ENCODE assay signal across 12 cellular contexts in the genomic region with DNA sequence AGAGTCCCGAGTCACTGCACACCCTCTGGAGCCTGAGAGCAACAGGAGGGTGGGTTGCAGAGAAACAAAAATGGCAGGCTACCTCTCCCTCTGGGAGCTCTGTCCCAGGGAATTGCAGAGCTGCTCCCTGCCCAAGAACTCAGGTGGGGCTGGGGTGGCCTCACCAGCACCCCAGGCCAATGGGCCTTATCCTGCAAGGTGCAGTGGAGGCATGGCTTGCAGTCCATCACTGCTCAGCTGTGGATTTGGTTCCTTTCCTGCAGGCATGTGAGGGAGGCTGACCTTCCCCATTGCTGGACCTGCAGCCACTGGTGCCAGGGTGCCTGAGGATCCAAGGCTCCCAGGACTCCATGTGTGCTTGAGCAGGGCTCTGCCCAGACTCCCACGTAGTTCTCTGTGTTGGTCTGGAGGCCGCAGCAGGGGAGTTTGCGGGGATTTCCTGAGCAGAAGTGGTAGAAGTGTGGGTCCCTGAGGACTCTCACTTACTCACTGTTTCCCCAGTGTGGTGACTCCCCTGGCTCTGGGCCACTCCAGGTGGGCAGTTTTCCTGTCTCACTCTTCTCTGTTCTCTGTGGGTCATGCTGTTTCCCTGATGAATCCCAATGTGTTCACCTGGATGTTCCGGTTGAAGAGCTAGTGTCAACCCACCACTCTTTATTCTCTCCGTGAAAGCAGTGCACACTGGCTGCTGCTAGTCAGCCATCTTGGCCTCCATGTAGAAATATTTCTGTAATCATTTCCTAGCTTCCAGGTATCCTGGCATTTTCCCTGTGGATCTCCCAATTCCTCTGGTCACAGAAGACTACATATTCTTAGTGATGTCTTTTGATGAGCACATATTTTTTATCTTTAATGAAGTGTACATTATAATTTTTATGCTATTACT.
A peak's percentile ranks its signal among the peaks of the same experiment; 100 is the strongest.
DNase-seq lines count a peak whose midpoint lies in the region; ATAC-seq and TF ChIP-seq lines count a peak whose summit lies in the region.
"Had no signal": no experiment of that assay in that cellular context is flagged by ENCODE, and none has a peak within 500 bp of the region (broad histone marks: within the 10 kb centered on the region; RNA-seq: fewer than 3 reads in every experiment).

No MANE protein-coding gene starts in this region.

- H3K9me3 ChIP-seq in SU-DHL-6 (ENCODE audit: insufficient read depth, low read length) = no peaks in the 10 kb centered on the region
- H3K9me3 ChIP-seq: neutrophil had no signal

- peak overlapping the region; percentile 99 for H3K27ac ChIP-seq in SU-DHL-6 (ENCODE audit: low read depth, low read length)
- H3K27ac ChIP-seq: BLaER1, neutrophil had no signal

- H3K9ac ChIP-seq in SU-DHL-6 (ENCODE audit: low read length) = peak overlapping the region; percentile 56
- H3K9ac ChIP-seq: BLaER1 had no signal

- ATAC-seq in GM19397 (IDR thresholded peaks at IDR 0.05; ENCODE audit: unreplicated experiment) (peak; percentile 95), HG02973 (IDR thresholded peaks at IDR 0.05; ENCODE audit: unreplicated experiment) (peak; percentile 91)

- in situ Hi-C loops in G401 (cut with HindIII; ENCODE audit: low sequenced_read_pairs) = no loop called here

- H3K79me2 ChIP-seq in SU-DHL-6 (ENCODE audit: insufficient read depth, low read length) = peaks cover 44% of the 10 kb centered on the region; the same call in 1 of the 2 replicates

- DNase-seq in GM12864 (ENCODE audit: low read depth) = peak; percentile 41
- no peak for DNase-seq in stimulated activated naive CD4-positive, alpha-beta T cell (lab: John Stamatoyannopoulos, UW)
- DNase-seq in inferior parietal cortex (ENCODE audit: extremely low spot score) = no peak
- no peak for DNase-seq in G401 (ENCODE audit: low spot score)
- DNase-seq in HCEC 1CT = no peak
- DNase-seq: NCI-H146, Right ventricle myocardium superior had no signal

- no peaks in the 10 kb centered on the region for H4K20me1 ChIP-seq in SU-DHL-6 (ENCODE audit: low read depth, low read length)
- H4K20me1 ChIP-seq: BLaER1 had no signal

- no peaks in the 10 kb centered on the region for H3K27me3 ChIP-seq in SU-DHL-6 (ENCODE audit: low read length)
- H3K27me3 ChIP-seq: BLaER1, neutrophil had no signal

- H3K4me2 ChIP-seq in SU-DHL-6 (ENCODE audit: low read depth, low read length, poor library complexity, severe bottlenecking) = peak overlapping the region; percentile 63
- H3K4me2 ChIP-seq: BLaER1 had no signal

- no peaks in the 10 kb centered on the region for H3K9me2 ChIP-seq in SU-DHL-6 (replicated peaks; ENCODE audit: insufficient read depth, low read length)

- H3F3A ChIP-seq in SU-DHL-6 (ENCODE audit: insufficient read depth) = peaks cover 15% of the 10 kb centered on the region

- 0 out of 2 replicates have a peak, but pooled peaks cover 3% of the 10 kb centered on the region for H3K36me3 ChIP-seq in SU-DHL-6 (ENCODE audit: low read length)
- H3K36me3 ChIP-seq: BLaER1, neutrophil had no signal

- no peak overlapping the region for H2AFZ ChIP-seq in SU-DHL-6 (ENCODE audit: low read depth, low read length, severe bottlenecking)

- TF ChIP-seq CTCF in GM12864 (IDR thresholded peaks at IDR 0.05; ENCODE audit: low read depth, low read length, missing control alignments) (no peak), SU-DHL-6 (IDR thresholded peaks at IDR 0.05; ENCODE audit: insufficient read depth, low read length, poor library complexity, severe bottlenecking) (no peak)

- no peak overlapping the region for H3K4me3 ChIP-seq in GM12864 (ENCODE audit: low read depth, low read length)
- H3K4me3 ChIP-seq in SU-DHL-6 (ENCODE audit: insufficient read depth, low read length, poor library complexity, severe bottlenecking) = no peak overlapping the region
- H3K4me3 ChIP-seq: BLaER1 had no signal
